ENCODE assay signal across 18 cellular contexts in the genomic region with DNA sequence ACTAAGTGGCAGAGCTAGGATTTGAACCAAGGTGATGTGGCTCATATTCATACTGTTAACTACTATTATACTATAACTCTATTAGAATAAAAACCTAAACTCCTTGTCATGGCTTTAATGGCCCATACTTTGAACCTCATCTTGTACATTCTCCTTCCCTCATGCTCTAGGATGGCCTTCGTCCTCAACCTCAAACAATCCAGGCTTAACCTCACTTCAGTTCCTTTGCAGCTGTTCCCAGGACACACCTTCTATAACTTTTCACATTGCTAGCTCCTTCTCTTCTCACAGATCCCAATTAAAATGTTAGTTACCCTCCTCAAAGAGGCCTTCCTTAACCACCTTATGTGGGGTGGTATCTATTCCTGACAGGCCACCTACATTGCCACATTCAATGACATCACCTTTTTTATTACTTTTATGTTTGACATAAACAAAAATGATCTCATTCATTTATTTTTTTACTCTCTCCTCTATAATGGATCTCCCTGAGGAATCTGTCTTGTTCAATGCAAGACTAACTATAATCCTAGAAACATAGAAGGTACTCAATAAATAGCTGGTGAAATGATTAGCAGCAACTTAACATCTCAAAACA.
"Had no signal": no experiment of that assay in that cellular context is flagged by ENCODE, and none has a peak within 500 bp of the region (broad histone marks: within the 10 kb centered on the region; RNA-seq: fewer than 3 reads in every experiment).

No MANE protein-coding gene starts in this region.

- H3K27me3 ChIP-seq: esophagus squamous epithelium, gastroesophageal sphincter, sigmoid colon, stomach, transverse colon had no signal

- FAIRE-seq: colon, kidney had no signal

- H3K27ac Mint-ChIP-seq: nephron had no signal

- DNase-seq: cerebellar nuclear complex; dermis blood vessel endothelial cell; esophagus squamous epithelium; foreskin fibroblast; kidney; psoas muscle; retina; sigmoid colon; stimulated activated CD4-positive, alpha-beta T cell treated with anti-CD3 and anti-CD28 coated beads, Interleukin-12 subunit alpha, Interleukin-12 subunit beta, amount 100 ng/mL, for 4 hours; stimulated activated naive CD4-positive, alpha-beta T cell; stomach; substantia nigra; transverse colon had no signal

- H3K27ac ChIP-seq: esophagus squamous epithelium, gastroesophageal sphincter, psoas muscle, sigmoid colon, skin epidermis, stomach, thoracic aorta, transverse colon had no signal

- H3K4me3 Mint-ChIP-seq: nephron had no signal

- H3K9me3 ChIP-seq: esophagus squamous epithelium, gastroesophageal sphincter, psoas muscle, sigmoid colon, stomach, thoracic aorta, transverse colon had no signal

- ATAC-seq: gastroesophageal sphincter, psoas muscle had no signal

- H3K9me3 Mint-ChIP-seq: nephron had no signal

- H3K36me3 ChIP-seq: thoracic aorta had no signal

- H3K4me3 ChIP-seq: esophagus squamous epithelium, gastroesophageal sphincter, psoas muscle, sigmoid colon, skin epidermis, stomach, thoracic aorta, transverse colon had no signal
